Comparison of ENCODE assay signal across 9 cellular contexts in genomic region chr6:132763269-132763668, GRCh38. TPM values are rescaled to one million over a fixed set of nuclear protein-coding genes. Genes with fewer than 3 reads are reported as not detected.
A peak's percentile ranks its signal among the peaks of the same experiment; 100 is the strongest.
DNase-seq lines count a peak whose midpoint lies in the region; ATAC-seq, FAIRE-seq and TF ChIP-seq lines count a peak whose summit lies in the region.
"Had no signal": no experiment of that assay in that cellular context is flagged by ENCODE, and none has a peak within 500 bp of the region (broad histone marks: within the 10 kb centered on the region; RNA-seq: fewer than 3 reads in every experiment).

No MANE protein-coding gene starts in this region.

- TF ChIP-seq CTCF in GM20000 (IDR thresholded peaks at IDR 0.05; ENCODE audit: extremely low read depth, missing control alignments) (no peak), HepG2 (CRISPR knock-in tag; IDR thresholded peaks at IDR 0.05) (no peak)

- no peak overlapping the region for H3K4me2 ChIP-seq in HepG2 (ENCODE audit: low read depth, low read length)

- no peaks in the 10 kb centered on the region for H3K36me3 ChIP-seq in HepG2 (replicated peaks in 1 of 2; ENCODE audit: control insufficient read depth in 1 of 2, insufficient read depth in 2 of 2, low read length in 2 of 2)

- 14% methylated on average over 2 of the region's 2 CpGs for WGBS in HepG2 (ENCODE audit: low lambda C conversion rate)

- no peak for TF ChIP-seq EP300 in HepG2 (IDR thresholded peaks at IDR 0.05; ENCODE audit: low read depth in 2 of 2, low read length in 2 of 2)
- TF ChIP-seq EP300 in HepG2 (CRISPR knock-in tag; IDR thresholded peaks at IDR 0.05; ENCODE audit: borderline replicate concordance) = no peak

- BruUV-seq in HepG2 (replicated peaks; lab: Mats Ljungman, UMichigan) = no TSS peak

- in situ Hi-C loops in HepG2 (cut with HindIII; ENCODE audit: extremely low pct_ligation_motif_present, low pct_unique_long_range_greater_than_20kb) = no loop called here

- FAIRE-seq in HepG2 (lab: Jason Lieb, UNC) = no peak

- no peaks in the 10 kb centered on the region for H3K4me1 ChIP-seq in HepG2 (ENCODE audit: insufficient read depth, low read length)

- intact Hi-C loops in HepG2 (cut with micrococcal nuclease; ENCODE audit: unreplicated experiment) (no loop called here), posterior cingulate gyrus (cut with DNase I) (no loop called here)

- no peak overlapping the region for H2AFZ ChIP-seq in HepG2 (ENCODE audit: low read length)

- TF ChIP-seq POLR2A in HepG2 (IDR thresholded peaks at IDR 0.05; ENCODE audit: insufficient read depth in 1 of 2, low read depth in 2 of 2, low read length in 2 of 2) (no peak), erythroblast (IDR thresholded peaks at IDR 0.05; ENCODE audit: low read length) (no peak)

- ATAC-seq in HG03558 (IDR thresholded peaks at IDR 0.05; ENCODE audit: extremely low read depth, unreplicated experiment) = peak; percentile 92
- ATAC-seq in HepG2 = no peak

- peak; percentile 58 for DNase-seq in CD1c-positive myeloid dendritic cell (ENCODE audit: extremely low spot score)
- DNase-seq in GM20000 (ENCODE audit: low spot score) = peak; percentile 63
- peak; percentile 10 for DNase-seq in activated CD4-positive, alpha-beta T cell treated with anti-CD3 and anti-CD28 coated beads, Interleukin-2, amount 50 U/mL, for 1 hour
- DNase-seq in HepG2 (ENCODE audit: low spot score) = no peak
- no peak for DNase-seq in T1000 (lab: John Stamatoyannopoulos, UW)
- no peak for DNase-seq in erythroblast (lab: John Stamatoyannopoulos, UW)
- DNase-seq in posterior cingulate gyrus = no peak

- CTCF ChIA-PET in HepG2 (lab: Yijun Ruan, JAX; ENCODE audit: low intra/inter-chr PET ratio, low total read pairs) = no interaction called here

- no peak overlapping the region for H3K4me3 ChIP-seq in HepG2 (replicated peaks in 1 of 3; ENCODE audit: insufficient read depth in 1 of 3, low read depth in 2 of 3, low read length in 3 of 3)

- no peaks in the 10 kb centered on the region for H4K20me1 ChIP-seq in HepG2 (ENCODE audit: insufficient read depth, low read length)

- no peaks in the 10 kb centered on the region for H3K79me2 ChIP-seq in HepG2 (ENCODE audit: insufficient read depth, low read length)

- H3K9me3 ChIP-seq in HepG2 (ENCODE audit: low read length) = no peaks in the 10 kb centered on the region

- no peaks in the 10 kb centered on the region for H3K27me3 ChIP-seq in HepG2 (ENCODE audit: control insufficient read depth in 1 of 2, insufficient read depth in 2 of 2, low read length in 2 of 2)

- no peak overlapping the region for H3K27ac ChIP-seq in HepG2 (ENCODE audit: extremely low read length, insufficient read depth, low read length)

- H3K9ac ChIP-seq in HepG2 (ENCODE audit: insufficient read depth, low read depth, low read length) = no peak overlapping the region

- POLR2A ChIA-PET in HepG2 (lab: Yijun Ruan, JAX) = interaction anchor here (1.6 kb wide), 1 partner anchor 14 kb away, joined by 4 read pairs; no protein-coding TSS in a partner anchor

- TF ChIP-seq RAD21 in HepG2 (CRISPR knock-in tag; IDR thresholded peaks at IDR 0.05) = no peak

RNA-seq across cellular contexts. Expression of gene VNN2, which starts 5.6 kb away (rescaled TPM):
- 0.13 and 0.15 TPM in 2 replicates for total RNA-seq in HepG2 (2016; rRNA removed; fragmentation: Illumina TruSeq; extraction: Trizol)
- not detected in 2 replicates for total RNA-seq in HepG2 (2016; cell fraction: cytosol; rRNA removed; fragmentation: Illumina TruSeq; extraction: Trizol; ENCODE audit: low read depth)
- 0.13 TPM in 1 of 2 replicates, not detected in the other for total RNA-seq in HepG2 (2016; cell fraction: insoluble cytoplasmic fraction; rRNA removed; fragmentation: Illumina TruSeq; extraction: Trizol)
- 0.22 TPM in 1 of 2 replicates, not detected in the other for total RNA-seq in HepG2 (2016; cell fraction: membrane; rRNA removed; fragmentation: Illumina TruSeq; extraction: Trizol)
- not detected in 2 replicates for total RNA-seq in HepG2 (2016; cell fraction: nucleus; rRNA removed; fragmentation: Illumina TruSeq; extraction: Trizol)
- polyA plus RNA-seq in HepG2 (2011; rRNA removed) = 0.09 and 0.30 TPM in 2 replicates
- polyA plus RNA-seq in HepG2 (2011; cell fraction: cytosol; rRNA removed) = 0.03 and 0.28 TPM in 2 replicates
- polyA plus RNA-seq in HepG2 (2011; cell fraction: nucleus; rRNA removed) = not detected in 2 replicates
- 0.76 and 1.4 TPM in 2 replicates for polyA plus RNA-seq in HepG2 (2012)
- polyA plus RNA-seq in HepG2 (2016; cell fraction: cytosol; fragmentation: Illumina TruSeq; extraction: Trizol; ENCODE audit: low read depth) = not detected in 2 replicates
- polyA plus RNA-seq in HepG2 (2016; cell fraction: insoluble cytoplasmic fraction; fragmentation: Illumina TruSeq; extraction: Trizol; ENCODE audit: low read depth) = not detected in 2 replicates
- polyA plus RNA-seq in HepG2 (2016; cell fraction: membrane; fragmentation: Illumina TruSeq; extraction: Trizol; ENCODE audit: low read depth) = not detected in 2 replicates
- polyA plus RNA-seq in HepG2 (2016; cell fraction: nucleus; fragmentation: Illumina TruSeq; extraction: Trizol; ENCODE audit: insufficient read depth, low read depth) = not detected in 2 replicates
- not detected in 2 replicates for polyA minus RNA-seq in HepG2 (2011; rRNA and poly(A)+ RNA removed; ENCODE audit: low replicate concordance)
- not detected in 2 replicates for polyA minus RNA-seq in HepG2 (2011; cell fraction: cytosol; rRNA and poly(A)+ RNA removed)
- not detected in 2 replicates for polyA minus RNA-seq in HepG2 (2011; cell fraction: nucleus; rRNA and poly(A)+ RNA removed)
- polyA plus RNA-seq: neural cell had no signal

RNA-seq across cellular contexts. Expression of gene SLC18B1, which starts 35.2 kb away (rescaled TPM):
- total RNA-seq in HepG2 (2016; rRNA removed; fragmentation: Illumina TruSeq; extraction: Trizol) = 9.1 and 13.8 TPM in 2 replicates
- 2.6 and 3.7 TPM in 2 replicates for total RNA-seq in HepG2 (2016; cell fraction: cytosol; rRNA removed; fragmentation: Illumina TruSeq; extraction: Trizol; ENCODE audit: low read depth)
- 9.3 and 14.3 TPM in 2 replicates for total RNA-seq in HepG2 (2016; cell fraction: insoluble cytoplasmic fraction; rRNA removed; fragmentation: Illumina TruSeq; extraction: Trizol)
- total RNA-seq in HepG2 (2016; cell fraction: membrane; rRNA removed; fragmentation: Illumina TruSeq; extraction: Trizol) = 7.4 and 8.2 TPM in 2 replicates
- 12.6 and 14.0 TPM in 2 replicates for total RNA-seq in HepG2 (2016; cell fraction: nucleus; rRNA removed; fragmentation: Illumina TruSeq; extraction: Trizol)
- polyA plus RNA-seq in HepG2 (2011; rRNA removed) = 9.8 and 11.4 TPM in 2 replicates
- polyA plus RNA-seq in HepG2 (2011; cell fraction: cytosol; rRNA removed) = 5.6 and 9.6 TPM in 2 replicates
- polyA plus RNA-seq in HepG2 (2011; cell fraction: nucleus; rRNA removed) = 8.1 and 11.8 TPM in 2 replicates
- 10.7 and 13.7 TPM in 2 replicates for polyA plus RNA-seq in HepG2 (2012)
- 3.2 TPM in 2 replicates for polyA plus RNA-seq in HepG2 (2016; cell fraction: cytosol; fragmentation: Illumina TruSeq; extraction: Trizol; ENCODE audit: low read depth)
- polyA plus RNA-seq in HepG2 (2016; cell fraction: insoluble cytoplasmic fraction; fragmentation: Illumina TruSeq; extraction: Trizol; ENCODE audit: low read depth) = 7.9 and 10.1 TPM in 2 replicates
- 6.7 and 6.9 TPM in 2 replicates for polyA plus RNA-seq in HepG2 (2016; cell fraction: membrane; fragmentation: Illumina TruSeq; extraction: Trizol; ENCODE audit: low read depth)
- polyA plus RNA-seq in HepG2 (2016; cell fraction: nucleus; fragmentation: Illumina TruSeq; extraction: Trizol; ENCODE audit: insufficient read depth, low read depth) = 22.4 and 23.0 TPM in 2 replicates
- 10.6 and 11.6 TPM in 2 replicates for polyA minus RNA-seq in HepG2 (2011; rRNA and poly(A)+ RNA removed; ENCODE audit: low replicate concordance)
- 6.4 and 7.6 TPM in 2 replicates for polyA minus RNA-seq in HepG2 (2011; cell fraction: cytosol; rRNA and poly(A)+ RNA removed)
- 8.4 and 10.2 TPM in 2 replicates for polyA minus RNA-seq in HepG2 (2011; cell fraction: nucleus; rRNA and poly(A)+ RNA removed)

RNA-seq across cellular contexts. Expression of gene VNN1, which starts 49.4 kb away (rescaled TPM):
- total RNA-seq in HepG2 (2016; rRNA removed; fragmentation: Illumina TruSeq; extraction: Trizol) = 0.41 and 0.62 TPM in 2 replicates
- not detected in 2 replicates for total RNA-seq in HepG2 (2016; cell fraction: cytosol; rRNA removed; fragmentation: Illumina TruSeq; extraction: Trizol; ENCODE audit: low read depth)
- 0.45 and 0.61 TPM in 2 replicates for total RNA-seq in HepG2 (2016; cell fraction: insoluble cytoplasmic fraction; rRNA removed; fragmentation: Illumina TruSeq; extraction: Trizol)
- 0.17 and 0.25 TPM in 2 replicates for total RNA-seq in HepG2 (2016; cell fraction: membrane; rRNA removed; fragmentation: Illumina TruSeq; extraction: Trizol)
- total RNA-seq in HepG2 (2016; cell fraction: nucleus; rRNA removed; fragmentation: Illumina TruSeq; extraction: Trizol) = 0.65 and 0.75 TPM in 2 replicates
- polyA plus RNA-seq in HepG2 (2011; rRNA removed) = 4.0 and 11.7 TPM in 2 replicates
- 1.6 and 9.6 TPM in 2 replicates for polyA plus RNA-seq in HepG2 (2011; cell fraction: cytosol; rRNA removed)
- 0.82 and 2.6 TPM in 2 replicates for polyA plus RNA-seq in HepG2 (2011; cell fraction: nucleus; rRNA removed)
- 17.1 and 20.8 TPM in 2 replicates for polyA plus RNA-seq in HepG2 (2012)
- polyA plus RNA-seq in HepG2 (2016; cell fraction: cytosol; fragmentation: Illumina TruSeq; extraction: Trizol; ENCODE audit: low read depth) = 0.05 TPM in 1 of 2 replicates, not detected in the other
- 0.44 and 0.53 TPM in 2 replicates for polyA plus RNA-seq in HepG2 (2016; cell fraction: insoluble cytoplasmic fraction; fragmentation: Illumina TruSeq; extraction: Trizol; ENCODE audit: low read depth)
- 0.08 and 0.13 TPM in 2 replicates for polyA plus RNA-seq in HepG2 (2016; cell fraction: membrane; fragmentation: Illumina TruSeq; extraction: Trizol; ENCODE audit: low read depth)
- 1.2 and 1.5 TPM in 2 replicates for polyA plus RNA-seq in HepG2 (2016; cell fraction: nucleus; fragmentation: Illumina TruSeq; extraction: Trizol; ENCODE audit: insufficient read depth, low read depth)
- polyA minus RNA-seq in HepG2 (2011; rRNA and poly(A)+ RNA removed; ENCODE audit: low replicate concordance) = 2.3 TPM in 1 of 2 replicates, not detected in the other
- 1.6 and 6.7 TPM in 2 replicates for polyA minus RNA-seq in HepG2 (2011; cell fraction: cytosol; rRNA and poly(A)+ RNA removed)
- 1.2 and 6.0 TPM in 2 replicates for polyA minus RNA-seq in HepG2 (2011; cell fraction: nucleus; rRNA and poly(A)+ RNA removed)
- polyA plus RNA-seq: neural cell had no signal

RNA-seq across cellular contexts. Expression of gene RPS12, which starts 51.1 kb away (rescaled TPM):
- total RNA-seq in HepG2 (2016; rRNA removed; fragmentation: Illumina TruSeq; extraction: Trizol) = 3,224 and 3,551 TPM in 2 replicates
- total RNA-seq in HepG2 (2016; cell fraction: cytosol; rRNA removed; fragmentation: Illumina TruSeq; extraction: Trizol; ENCODE audit: low read depth) = 10,695 and 12,100 TPM in 2 replicates
- 3,292 and 3,559 TPM in 2 replicates for total RNA-seq in HepG2 (2016; cell fraction: insoluble cytoplasmic fraction; rRNA removed; fragmentation: Illumina TruSeq; extraction: Trizol)
- 12,582 and 12,681 TPM in 2 replicates for total RNA-seq in HepG2 (2016; cell fraction: membrane; rRNA removed; fragmentation: Illumina TruSeq; extraction: Trizol)
- total RNA-seq in HepG2 (2016; cell fraction: nucleus; rRNA removed; fragmentation: Illumina TruSeq; extraction: Trizol) = 1,009 and 1,091 TPM in 2 replicates
- polyA plus RNA-seq in HepG2 (2011; rRNA removed) = 6,343 and 7,346 TPM in 2 replicates
- 10,754 and 13,161 TPM in 2 replicates for polyA plus RNA-seq in HepG2 (2011; cell fraction: cytosol; rRNA removed)
- 1,380 and 1,587 TPM in 2 replicates for polyA plus RNA-seq in HepG2 (2011; cell fraction: nucleus; rRNA removed)
- polyA plus RNA-seq in HepG2 (2012) = 4,280 and 4,651 TPM in 2 replicates
- polyA plus RNA-seq in HepG2 (2016; cell fraction: cytosol; fragmentation: Illumina TruSeq; extraction: Trizol; ENCODE audit: low read depth) = 13,237 and 13,731 TPM in 2 replicates
- 3,395 and 3,576 TPM in 2 replicates for polyA plus RNA-seq in HepG2 (2016; cell fraction: insoluble cytoplasmic fraction; fragmentation: Illumina TruSeq; extraction: Trizol; ENCODE audit: low read depth)
- polyA plus RNA-seq in HepG2 (2016; cell fraction: membrane; fragmentation: Illumina TruSeq; extraction: Trizol; ENCODE audit: low read depth) = 11,484 and 12,144 TPM in 2 replicates
- 1,833 and 2,013 TPM in 2 replicates for polyA plus RNA-seq in HepG2 (2016; cell fraction: nucleus; fragmentation: Illumina TruSeq; extraction: Trizol; ENCODE audit: insufficient read depth, low read depth)
- polyA minus RNA-seq in HepG2 (2011; rRNA and poly(A)+ RNA removed; ENCODE audit: low replicate concordance) = 2,109 and 3,494 TPM in 2 replicates
- 1,100 and 1,176 TPM in 2 replicates for polyA minus RNA-seq in HepG2 (2011; cell fraction: cytosol; rRNA and poly(A)+ RNA removed)
- 507 and 550 TPM in 2 replicates for polyA minus RNA-seq in HepG2 (2011; cell fraction: nucleus; rRNA and poly(A)+ RNA removed)

Comparison
In these comparisons a context has a peak if more than half of its experiments do, and no peak if none do; other contexts are left out.
1. DNase-seq: peak in CD1c-positive myeloid dendritic cell (single experiment), GM20000 (single experiment) and activated CD4-positive, alpha-beta T cell treated with anti-CD3 and anti-CD28 coated beads, Interleukin-2, amount 50 U/mL, for 1 hour (single experiment); none in HepG2 (single experiment), T1000 (single experiment), erythroblast (0 of 2) and posterior cingulate gyrus (0 of 10).